In genomic region chr5:43514816-43515677, GRCh38 we compare ENCODE assay signal across 8 cellular contexts. TPM values are rescaled to one million over a fixed set of nuclear protein-coding genes. Genes with fewer than 3 reads are reported as not detected.
A peak's percentile ranks its signal among the peaks of the same experiment; 100 is the strongest.
DNase-seq lines count a peak whose midpoint lies in the region; ATAC-seq and TF ChIP-seq lines count a peak whose summit lies in the region.

Gene C5orf34, minus strand, starts transcription at chr5:43515148. Its CDS starts 5,809 bp downstream, at chr5:43509339.

- TF ChIP-seq EP300 in ovary (IDR thresholded peaks at IDR 0.05), result no peak

- TF ChIP-seq POLR2A in GM10847 (IDR thresholded peaks at IDR 0.05; ENCODE audit: extremely low read depth, insufficient read length), result peak; percentile 74
- peak; percentile 22 for TF ChIP-seq POLR2A in ovary (IDR thresholded peaks at IDR 0.05)
- peak in 1 of 2 donors; percentile 83 for TF ChIP-seq POLR2A in thyroid gland (IDR thresholded peaks at IDR 0.05)

- H3K4me3 Mint-ChIP-seq in activated naive CD8-positive, alpha-beta T cell treated with anti-CD3 and anti-CD28 coated beads for 36 hours, result peak within 1 kb of the TSS; percentile 92

- peaks cover 20% of the 10 kb centered on the region for H3K4me1 Mint-ChIP-seq in activated naive CD8-positive, alpha-beta T cell treated with anti-CD3 and anti-CD28 coated beads for 36 hours

- TF ChIP-seq CTCF in ovary (IDR thresholded peaks at IDR 0.05) (no peak), thyroid gland (IDR thresholded peaks at IDR 0.05) (peak in 3 of 6 experiments; percentile 8 to 19 (median 11))

- DNase-seq in NCI-H1105 (lab: John Stamatoyannopoulos, UW) (peak; percentile 97), SKM-1 (lab: John Stamatoyannopoulos, UW; ENCODE audit: unreplicated experiment) (peak; percentile 88), Right ventricle myocardium inferior (ENCODE audit: missing footprints) (peak; percentile 98), ovary (peak; percentile 95 to 98 (median 97)), thyroid gland (peak; percentile 97)
- peak; percentile 91 for DNase-seq in activated naive CD8-positive, alpha-beta T cell treated with anti-CD3 and anti-CD28 coated beads for 36 hours

- WGBS in ovary, 3 donors, result 0 to 1% (median 0%) methylated on average over 35 of the region's 35 CpGs
- 0 to 1% methylated on average over 27 to 34 of the region's 35 CpGs for WGBS in thyroid gland, 2 donors

- H3K9me3 ChIP-seq in ovary, result no peaks in the 10 kb centered on the region
- no peaks in the 10 kb centered on the region for H3K9me3 ChIP-seq in thyroid gland

- ATAC-seq in HG02642 (IDR thresholded peaks at IDR 0.05; ENCODE audit: poor library complexity, unreplicated experiment), result peak; percentile 99
- ATAC-seq in Right ventricle myocardium inferior, result peak; percentile 100

- no peaks in the 10 kb centered on the region for H3K27me3 Mint-ChIP-seq in activated naive CD8-positive, alpha-beta T cell treated with anti-CD3 and anti-CD28 coated beads for 36 hours

- H3K27ac Mint-ChIP-seq in activated naive CD8-positive, alpha-beta T cell treated with anti-CD3 and anti-CD28 coated beads for 36 hours, result peak within 1 kb of the TSS; percentile 95

- H3K27ac ChIP-seq in ovary (peak within 1 kb of the TSS in 1 of 2 donors; percentile 60), thyroid gland (peak within 1 kb of the TSS; percentile 68 to 88 (median 81))

- intact Hi-C loops in Right ventricle myocardium inferior (cut with DNase I) (loop anchor here (2.0 to 5.0 kb wide), 2 partner anchors 30 to 42 kb away; partner anchors contain the start of gene PAIP1), ovary (cut with DNase I) (no loop called here), thyroid gland (cut with DNase I) (no loop called here)

- H3K27me3 ChIP-seq in ovary (no peaks in the 10 kb centered on the region), thyroid gland (no peaks in the 10 kb centered on the region)

- H3K9me3 Mint-ChIP-seq in activated naive CD8-positive, alpha-beta T cell treated with anti-CD3 and anti-CD28 coated beads for 36 hours, result no peaks in the 10 kb centered on the region

- H3K4me1 ChIP-seq in ovary (ENCODE audit: insufficient read depth) (peaks cover 3% of the 10 kb centered on the region), thyroid gland (peaks cover 6 to 9% of the 10 kb centered on the region in 2 donors)

- peaks cover 23% of the 10 kb centered on the region for H3K36me3 Mint-ChIP-seq in activated naive CD8-positive, alpha-beta T cell treated with anti-CD3 and anti-CD28 coated beads for 36 hours

- H3K4me3 ChIP-seq in ovary, result peak within 1 kb of the TSS; percentile 53
- peak within 1 kb of the TSS in 2 of 3 donors; percentile 46 to 55 for H3K4me3 ChIP-seq in thyroid gland (replicated peaks in 1 of 3)

- H3K36me3 ChIP-seq in ovary (no peaks in the 10 kb centered on the region), thyroid gland (no peaks in the 10 kb centered on the region)

RNA-seq across cellular contexts. Expression of gene C5orf34, which starts in this region (rescaled TPM):
- total RNA-seq in activated naive CD8-positive, alpha-beta T cell treated with anti-CD3 and anti-CD28 coated beads for 36 hours, result 10 to 100 TPM in 1 of 2 experiments, 1 to 10 TPM in 1; 8.9 to 10.1 TPM
- total RNA-seq in Right ventricle myocardium inferior (0.73 TPM), ovary (1 to 10 TPM in 4 of 7 donors, under 1 TPM in 3; 0.48 to 3.8 (median 1.2) TPM), thyroid gland (1 to 10 TPM in 3 of 4 donors, under 1 TPM in 1; 0.42 to 2.1 (median 1.6) TPM)
- 1 to 10 TPM; 1.2 to 2.5 TPM for polyA plus RNA-seq in ovary

Comparison
In these comparisons a context has a peak if more than half of its experiments do, and no peak if none do; other contexts are left out.
1. Peak in DNase-seq and ATAC-seq in Right ventricle myocardium inferior; RNA of the gene not detected or under 1 TPM.